8 cellular contexts compared by ENCODE assay signal in the genomic region with DNA sequence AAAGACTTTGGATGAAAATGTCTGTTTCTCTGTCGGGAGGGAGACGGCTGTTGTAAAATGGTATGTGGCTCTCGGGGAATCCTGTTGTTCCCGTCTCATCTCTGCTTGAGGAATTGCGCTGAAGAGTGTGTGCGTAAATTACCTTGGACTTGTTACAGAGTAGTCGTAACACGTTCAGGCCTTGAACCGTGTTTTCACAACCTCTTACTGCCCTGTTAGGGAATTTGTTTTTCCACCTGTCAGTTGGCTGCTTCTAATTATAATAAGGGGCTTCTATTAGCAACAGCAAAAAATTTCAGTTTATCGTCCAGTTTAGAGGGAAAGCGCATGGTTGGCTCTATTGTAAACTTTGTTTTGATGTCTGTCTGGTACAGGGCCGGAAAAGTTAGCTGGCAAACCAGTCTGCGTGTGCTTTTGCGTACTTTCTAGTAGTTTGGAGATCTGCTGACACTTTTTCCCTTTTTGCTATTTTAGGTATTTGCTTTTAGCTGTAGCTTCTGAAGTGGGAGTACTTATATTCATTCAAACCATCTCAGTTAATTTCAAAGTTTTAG. TPM values are rescaled to one million over a fixed set of nuclear protein-coding genes. Genes with fewer than 3 reads are reported as not detected.
DNase-seq lines count a peak whose midpoint lies in the region; ATAC-seq and TF ChIP-seq lines count a peak whose summit lies in the region.

No MANE protein-coding gene starts in this region.

- ATAC-seq in GM21360 (IDR thresholded peaks at IDR 0.05; ENCODE audit: unreplicated experiment), result peak; percentile 8
- peak; percentile 4 to 51 (median 36) for ATAC-seq in heart right ventricle
- no peak for ATAC-seq in GM19397 (IDR thresholded peaks at IDR 0.05; ENCODE audit: unreplicated experiment)

- no peaks in the 10 kb centered on the region for H3K36me3 ChIP-seq in heart right ventricle

- TF ChIP-seq CTCF in C4-2B (conservative IDR thresholded peaks at IDR 0.05) (no peak; the same call in none of the 2 replicates), heart right ventricle (IDR thresholded peaks at IDR 0.05) (no peak), retinal pigment epithelial cell (conservative IDR thresholded peaks at IDR 0.05; ENCODE audit: low read depth, low read length) (no peak)

- H3K4me1 ChIP-seq in heart right ventricle, result peaks cover 0 to 56% (median 49%) of the 10 kb centered on the region in 9 donors

- intact Hi-C loops in activated T-helper 2 cell treated with anti-CD3 and anti-CD28 coated beads, Interferon-gamma antibody, Interleukin-2, Interleukin-4, amounts not matched to agents 10 μg/mL and 5 μg/mL and 100 μg/mL, durations not matched to agents 14 hours and 24 hours and 36 hours (cut with micrococcal nuclease), result loop anchor here (1.0 to 10.0 kb wide), 4 partner anchors 66 to 794 kb away; a partner anchor contains a TSS
- intact Hi-C loops in heart right ventricle (cut with DNase I), result loop anchor here (1.0 to 10.0 kb wide), 13 partner anchors 64 to 476 kb away; a partner anchor contains a TSS

- peak overlapping the region; percentile 99 for H3K27ac Mint-ChIP-seq in activated T-helper 2 cell treated with anti-CD3 and anti-CD28 coated beads, Interferon-gamma antibody, Interleukin-2, Interleukin-4, amounts not matched to agents 10 μg/mL and 5 μg/mL and 100 μg/mL, durations not matched to agents 14 hours and 24 hours and 36 hours

- no peaks in the 10 kb centered on the region for H3K9me3 ChIP-seq in heart right ventricle

- no peaks in the 10 kb centered on the region for H3K27me3 ChIP-seq in heart right ventricle

- peak overlapping the region; percentile 86 for H3K4me3 Mint-ChIP-seq in activated T-helper 2 cell treated with anti-CD3 and anti-CD28 coated beads, Interferon-gamma antibody, Interleukin-2, Interleukin-4, amounts not matched to agents 10 μg/mL and 5 μg/mL and 100 μg/mL, durations not matched to agents 14 hours and 24 hours and 36 hours (ENCODE audit: low read depth)

- 1% methylated on average over 14 of the region's 14 CpGs for WGBS in heart right ventricle, 2 donors

- no peaks in the 10 kb centered on the region for H3K27me3 Mint-ChIP-seq in activated T-helper 2 cell treated with anti-CD3 and anti-CD28 coated beads, Interferon-gamma antibody, Interleukin-2, Interleukin-4, amounts not matched to agents 10 μg/mL and 5 μg/mL and 100 μg/mL, durations not matched to agents 14 hours and 24 hours and 36 hours (ENCODE audit: low read depth)

- H3K4me1 Mint-ChIP-seq in activated T-helper 2 cell treated with anti-CD3 and anti-CD28 coated beads, Interferon-gamma antibody, Interleukin-2, Interleukin-4, amounts not matched to agents 10 μg/mL and 5 μg/mL and 100 μg/mL, durations not matched to agents 14 hours and 24 hours and 36 hours (ENCODE audit: low read depth), result peaks cover 33% of the 10 kb centered on the region

- H3K4me3 ChIP-seq in heart right ventricle, result peak overlapping the region; percentile 57 to 97 (median 93)
- peak overlapping the region; percentile 72 for H3K4me3 ChIP-seq in retinal pigment epithelial cell (ENCODE audit: low read length)

- H3K9me3 Mint-ChIP-seq in activated T-helper 2 cell treated with anti-CD3 and anti-CD28 coated beads, Interferon-gamma antibody, Interleukin-2, Interleukin-4, amounts not matched to agents 10 μg/mL and 5 μg/mL and 100 μg/mL, durations not matched to agents 14 hours and 24 hours and 36 hours, result peaks cover 5% of the 10 kb centered on the region

- DNase-seq in Kasumi-1 (lab: John Stamatoyannopoulos, UW), result peak; percentile 72 to 85
- DNase-seq in activated T-helper 2 cell treated with anti-CD3 and anti-CD28 coated beads, Interferon-gamma antibody, Interleukin-2, Interleukin-4, amounts not matched to agents 10 μg/mL and 5 μg/mL and 100 μg/mL, durations not matched to agents 14 hours and 24 hours and 36 hours (ENCODE audit: low spot score), result no peak
- DNase-seq in heart right ventricle, result no peak
- DNase-seq in retinal pigment epithelial cell (ENCODE audit: low read depth), result no peak
- no peak for DNase-seq in NCI-H2029 (lab: John Stamatoyannopoulos, UW)

- peaks cover 14% of the 10 kb centered on the region for H3K36me3 Mint-ChIP-seq in activated T-helper 2 cell treated with anti-CD3 and anti-CD28 coated beads, Interferon-gamma antibody, Interleukin-2, Interleukin-4, amounts not matched to agents 10 μg/mL and 5 μg/mL and 100 μg/mL, durations not matched to agents 14 hours and 24 hours and 36 hours (ENCODE audit: low read depth)

- H3K27ac ChIP-seq in C4-2B, result peak overlapping the region; percentile 96
- H3K27ac ChIP-seq in heart right ventricle, result peak overlapping the region; percentile 95 to 100 (median 100)

RNA-seq across cellular contexts. Expression of a gene that starts 1.5 kb away (rescaled TPM):
- total RNA-seq in activated T-helper 2 cell treated with anti-CD3 and anti-CD28 coated beads, Interferon-gamma antibody, Interleukin-2, Interleukin-4, amounts not matched to agents 10 μg/mL and 5 μg/mL and 100 μg/mL, durations not matched to agents 14 hours and 24 hours and 36 hours, result 38.2 and 40.4 TPM in 2 replicates
- 100 to 1,000 TPM; 240 to 334 (median 290) TPM for total RNA-seq in heart right ventricle
- polyA plus RNA-seq in heart right ventricle, result 10 to 100 TPM; 15.9 to 32.4 TPM

Comparison
In these comparisons a context has a peak if more than half of its experiments do, and no peak if none do; other contexts are left out.
1. DNase-seq: peak in Kasumi-1 (2 of 2); none in activated T-helper 2 cell treated with anti-CD3 and anti-CD28 coated beads, Interferon-gamma antibody, Interleukin-2, Interleukin-4, amounts not matched to agents 10 μg/mL and 5 μg/mL and 100 μg/mL, durations not matched to agents 14 hours and 24 hours and 36 hours (single experiment), heart right ventricle (0 of 2), retinal pigment epithelial cell (single experiment) and NCI-H2029 (single experiment).